8 cellular contexts compared by ENCODE assay signal in genomic region chr7:64562246-64562620, GRCh38. TPM values are rescaled to one million over a fixed set of nuclear protein-coding genes. Genes with fewer than 3 reads are reported as not detected.
A peak's percentile ranks its signal among the peaks of the same experiment; 100 is the strongest.
DNase-seq lines count a peak whose midpoint lies in the region; ATAC-seq, FAIRE-seq and TF ChIP-seq lines count a peak whose summit lies in the region.

No MANE protein-coding gene starts in this region.

- H4K20me1 ChIP-seq in OCI-LY1 (ENCODE audit: insufficient read depth, low read length): no peaks in the 10 kb centered on the region

- H3K36me3 ChIP-seq in OCI-LY1 (ENCODE audit: insufficient read depth, low read length) (peaks cover 38% of the 10 kb centered on the region), endocrine pancreas (ENCODE audit: control insufficient read depth, insufficient read depth, low read length) (no peaks in the 10 kb centered on the region), pancreas (no peaks in the 10 kb centered on the region)

- TF ChIP-seq CTCF in GM12864 (IDR thresholded peaks at IDR 0.05; ENCODE audit: low read depth, low read length, missing control alignments): no peak
- no peak for TF ChIP-seq CTCF in OCI-LY1 (IDR thresholded peaks at IDR 0.05; ENCODE audit: low read length)
- no peak for TF ChIP-seq CTCF in pancreas (IDR thresholded peaks at IDR 0.05)

- no peaks in the 10 kb centered on the region for H3K27me3 ChIP-seq in OCI-LY1 (ENCODE audit: insufficient read depth, low read length)
- no peaks in the 10 kb centered on the region for H3K27me3 ChIP-seq in endocrine pancreas (ENCODE audit: control insufficient read depth, insufficient read depth, low read length)
- H3K27me3 ChIP-seq in pancreas: no peaks in the 10 kb centered on the region

- intact Hi-C loops in pancreas (cut with DNase I): no loop called here

- ATAC-seq in pancreas: no peak

- H3F3A ChIP-seq in OCI-LY1 (ENCODE audit: insufficient read depth, low read length): no peaks in the 10 kb centered on the region

- H3K4me2 ChIP-seq in OCI-LY1 (ENCODE audit: low read length): peak overlapping the region; percentile 78

- H3K9ac ChIP-seq in OCI-LY1 (ENCODE audit: low read length) (peak overlapping the region; percentile 88), endocrine pancreas (ENCODE audit: control insufficient read depth, insufficient read depth, low read length) (peak overlapping the region; percentile 60)

- DNase-seq in GM12864 (ENCODE audit: low read depth) (no peak), pancreas (no peak), hepatic stellate cell (ENCODE audit: low spot score) (no peak), NCI-H524 treated with DMSO at 0.1 percent for 48 hours (lab: John Stamatoyannopoulos, UW) (no peak)
- no peak for DNase-seq in stimulated activated CD4-positive, alpha-beta T cell treated with anti-CD3 and anti-CD28 coated beads, Interleukin-12 subunit alpha, Interleukin-12 subunit beta, amount 100 ng/mL, for 4 hours
- no peak for DNase-seq in activated effector memory CD4-positive, alpha-beta T cell treated with anti-CD3 and anti-CD28 coated beads, Interleukin-2, amount 50 U/mL, for 16 hours

- FAIRE-seq in pancreas (lab: Jason Lieb, UNC): no peak

- H3K9me2 ChIP-seq in OCI-LY1 (ENCODE audit: low read depth, low read length): no peaks in the 10 kb centered on the region

- H2AFZ ChIP-seq in OCI-LY1 (ENCODE audit: low read length): no peak overlapping the region

- H3K79me2 ChIP-seq in OCI-LY1 (ENCODE audit: insufficient read depth, low read length): peaks cover 39% of the 10 kb centered on the region

- H3K9me3 ChIP-seq in OCI-LY1 (ENCODE audit: low read length) (peaks cover 3% of the 10 kb centered on the region; the same call in 1 of the 2 replicates), endocrine pancreas (ENCODE audit: control insufficient read depth, low read length) (no peaks in the 10 kb centered on the region), pancreas (no peaks in the 10 kb centered on the region)

- H3K4me1 ChIP-seq in OCI-LY1 (ENCODE audit: insufficient read depth, low read length, severe bottlenecking) (peaks cover 45% of the 10 kb centered on the region), endocrine pancreas (ENCODE audit: control insufficient read depth, insufficient read depth, low read length) (no peaks in the 10 kb centered on the region), pancreas (peaks cover 0 to 10% (median 10%) of the 10 kb centered on the region in 3 donors)

- H3K4me3 ChIP-seq in GM12864 (ENCODE audit: low read depth, low read length) (peak overlapping the region; percentile 95), OCI-LY1 (ENCODE audit: low read depth, low read length, poor library complexity, severe bottlenecking) (peak overlapping the region; percentile 92), endocrine pancreas (ENCODE audit: control insufficient read depth, insufficient read depth, low read length) (peak overlapping the region; percentile 75), pancreas (peak overlapping the region; percentile 59 to 90 (median 66))

- H3K27ac ChIP-seq in OCI-LY1 (ENCODE audit: low read depth, low read length, poor library complexity, severe bottlenecking) (peak overlapping the region; percentile 90), pancreas (peak overlapping the region; percentile 61 to 86 (median 68))

- 11 to 14% methylated on average over 4 of the region's 4 CpGs for WGBS in pancreas, 2 donors

RNA-seq across cellular contexts. Expression of gene ZNF680, which starts 0.6 kb away (rescaled TPM):
- 1 to 10 TPM; 4.0 to 8.4 (median 6.3) TPM for total RNA-seq in pancreas
- polyA plus RNA-seq in pancreas: 1 to 10 TPM; 2.6 to 3.6 TPM
